ENCODE assay signal across 6 cellular contexts in the genomic region with DNA sequence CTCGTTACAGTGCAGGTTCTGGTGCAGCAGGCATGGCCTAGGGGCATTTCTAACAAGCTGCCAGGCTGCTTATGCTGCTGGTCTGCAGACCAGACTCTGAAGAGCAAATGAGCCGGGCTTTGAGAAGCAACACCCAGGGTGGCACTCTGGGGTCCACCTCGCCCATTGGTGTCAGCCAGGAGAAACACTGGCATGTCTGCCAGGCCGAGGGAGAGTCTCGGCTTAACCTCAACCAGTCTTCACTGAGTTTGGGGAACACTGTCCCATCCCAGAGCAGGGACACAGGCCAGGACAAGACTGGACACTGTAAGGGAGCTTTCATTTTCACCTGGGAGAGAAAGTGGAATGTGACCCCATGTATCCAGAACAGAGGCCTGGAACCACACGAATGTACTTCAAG.
"Had no signal": no experiment of that assay in that cellular context is flagged by ENCODE, and none has a peak within 500 bp of the region (broad histone marks: within the 10 kb centered on the region; RNA-seq: fewer than 3 reads in every experiment).

No MANE protein-coding gene starts in this region.

- ATAC-seq: GM23338, HepG2 had no signal

- H3K4me3 ChIP-seq: GM23338 had no signal

- H3K36me3 Mint-ChIP-seq: IgD-negative memory B cell had no signal

- DNase-seq: H9, HCEC 1CT had no signal

- H3K27ac ChIP-seq: HL-60 had no signal

- H3K9me3 Mint-ChIP-seq: GM23338, H9, IgD-negative memory B cell had no signal

- H3K27ac Mint-ChIP-seq: GM23338, H9, IgD-negative memory B cell had no signal

- H2AFZ ChIP-seq: GM23338 had no signal

- H3K4me2 ChIP-seq: GM23338 had no signal

- H3K4me3 Mint-ChIP-seq: GM23338, H9, IgD-negative memory B cell had no signal

- H3K4me1 Mint-ChIP-seq: IgD-negative memory B cell had no signal
